17 cellular contexts compared by ENCODE assay signal in the genomic region with DNA sequence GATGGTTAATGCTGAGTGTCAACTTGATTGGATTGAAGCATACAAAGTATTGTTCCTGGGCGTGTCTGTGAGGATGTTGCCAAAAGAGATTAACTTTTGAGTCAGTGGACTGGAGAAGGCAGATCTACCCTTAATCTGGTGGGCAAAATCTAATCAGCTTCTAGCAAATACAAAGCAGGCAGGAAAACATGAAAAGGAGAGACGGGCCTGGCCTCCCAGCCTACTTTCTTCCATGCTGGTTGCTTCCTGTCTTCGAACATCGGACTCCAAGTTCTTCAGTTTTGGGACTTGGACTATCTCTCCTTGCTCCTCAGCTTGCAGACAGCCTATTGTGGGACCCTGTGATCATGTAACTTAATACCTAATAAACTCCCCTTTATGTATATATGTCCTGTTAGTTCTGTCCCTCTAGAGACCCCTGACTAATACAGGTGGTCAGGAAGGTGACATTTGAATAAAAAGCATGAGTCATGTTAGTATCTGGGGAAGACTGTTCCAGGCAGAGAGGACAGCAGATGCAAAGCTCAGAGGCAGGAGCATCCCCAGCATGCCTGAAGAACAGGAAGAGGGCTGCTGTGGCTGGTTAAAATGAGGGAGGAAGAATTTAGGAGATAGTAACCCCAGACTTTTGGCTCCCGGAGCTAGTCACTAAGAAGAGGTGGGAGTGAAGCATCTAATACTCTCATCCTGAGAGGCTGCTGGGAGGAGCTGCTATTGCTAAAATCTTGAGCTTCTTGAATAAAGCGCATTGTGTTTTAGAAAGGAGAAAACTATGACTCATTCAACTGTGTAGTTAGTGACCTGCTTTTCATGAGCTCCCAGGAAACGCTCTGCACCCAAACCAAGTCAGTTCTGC.
A peak's percentile ranks its signal among the peaks of the same experiment; 100 is the strongest.
DNase-seq lines count a peak whose midpoint lies in the region; ATAC-seq, FAIRE-seq and TF ChIP-seq lines count a peak whose summit lies in the region.
"Had no signal": no experiment of that assay in that cellular context is flagged by ENCODE, and none has a peak within 500 bp of the region (broad histone marks: within the 10 kb centered on the region; RNA-seq: fewer than 3 reads in every experiment).

No MANE protein-coding gene starts in this region.

- peak; percentile 56 for DNase-seq in H54 (ENCODE audit: insufficient read length, low spot score)
- peak; percentile 78 for DNase-seq in OCI-M2 (lab: John Stamatoyannopoulos, UW; ENCODE audit: unreplicated experiment)
- peak; percentile 16 to 44 for DNase-seq in cardiac fibroblast (ENCODE audit: low read depth in 2 of 2)
- peak; percentile 9 for DNase-seq in mesendoderm
- no peak for DNase-seq in OCI-LY7 (ENCODE audit: low spot score)
- no peak for DNase-seq in GM19240 (ENCODE audit: insufficient read length, low spot score)
- no peak for DNase-seq in chondrocyte (ENCODE audit: low spot score)
- DNase-seq: activated CD4-positive, alpha-beta T cell treated with anti-CD3 and anti-CD28 coated beads, Interleukin-2, amount 50 U/mL, for 1 hour; aorta; left ventricle myocardium inferior; NCI-H2081; sigmoid colon; stimulated activated naive CD8-positive, alpha-beta T cell treated with anti-CD3 and anti-CD28 coated beads, Interleukin-15, Interleukin-2, amounts not matched to agents 100 U/mL and 50 U/mL, for 24 hours; T-helper 1 cell had no signal

- no peaks in the 10 kb centered on the region for H3K4me1 Mint-ChIP-seq in chondrocyte (ENCODE audit: low read depth)
- H3K4me1 Mint-ChIP-seq: nephron had no signal

- FAIRE-seq in H54 (lab: Jason Lieb, UNC) = peak; percentile 70
- FAIRE-seq: GM12878 had no signal

- H3K9me3 Mint-ChIP-seq in chondrocyte (ENCODE audit: low read depth) = peaks cover 16% of the 10 kb centered on the region

- peaks cover 31% of the 10 kb centered on the region for H3K27me3 Mint-ChIP-seq in chondrocyte (ENCODE audit: low read depth)

- no peak overlapping the region for H2AK5ac ChIP-seq in mesendoderm (ENCODE audit: low read length)

- no peak overlapping the region for H3K4ac ChIP-seq in mesendoderm (ENCODE audit: low read depth, low read length)

- no peak for TF ChIP-seq POLR2A in H54 (IDR thresholded peaks at IDR 0.05; ENCODE audit: low read depth, low read length)

- no peak overlapping the region for H2BK15ac ChIP-seq in mesendoderm (replicated peaks; ENCODE audit: low read depth)

- no peaks in the 10 kb centered on the region for H3K27me3 ChIP-seq in mesendoderm (ENCODE audit: insufficient read depth, low read length, poor library complexity)
- H3K27me3 ChIP-seq: sigmoid colon had no signal

- CTCF ChIA-PET in OCI-LY7 (lab: Charles Lee; ENCODE audit: unreplicated experiment) = no interaction called here

- intact Hi-C loops in OCI-LY7 (cut with micrococcal nuclease; ENCODE audit: unreplicated experiment) = no loop called here

- H3K9me3 ChIP-seq in OCI-LY7 (ENCODE audit: low read length) = no peaks in the 10 kb centered on the region

- no peak for ATAC-seq in GM19467 (IDR thresholded peaks at IDR 0.05; ENCODE audit: unreplicated experiment)
- ATAC-seq: GM12878; stimulated activated naive CD8-positive, alpha-beta T cell treated with anti-CD3 and anti-CD28 coated beads, Interleukin-15, Interleukin-2, amounts not matched to agents 100 U/mL and 50 U/mL, for 24 hours had no signal

- H4K20me1 ChIP-seq in OCI-LY7 (ENCODE audit: insufficient read depth, low read length) = no peaks in the 10 kb centered on the region

- POLR2A ChIA-PET in OCI-LY7 (lab: Charles Lee) = interaction anchor here (0.6 to 1.4 kb wide), 2 partner anchors 14 to 83 kb away, joined by 4 read pairs; no protein-coding TSS in a partner anchor

- no peak overlapping the region for H3K23ac ChIP-seq in mesendoderm (ENCODE audit: low read length)

- no peak overlapping the region for H3K4me3 ChIP-seq in cardiac fibroblast (replicated peaks in 1 of 2; ENCODE audit: low read depth in 2 of 2, low read length in 2 of 2)
- H3K4me3 ChIP-seq in mesendoderm (ENCODE audit: low read length) = no peak overlapping the region
- no peak overlapping the region for H3K4me3 ChIP-seq in OCI-LY7 (ENCODE audit: low read depth, low read length, poor library complexity, severe bottlenecking)
- H3K4me3 ChIP-seq: GM12878, left ventricle myocardium inferior, sigmoid colon had no signal

- no peak overlapping the region for H3K18ac ChIP-seq in mesendoderm (ENCODE audit: low read length)

- BruUV-seq in OCI-LY7 (replicated peaks; lab: Mats Ljungman, UMichigan) = no TSS peak

- no peak overlapping the region for H3K4me3 Mint-ChIP-seq in chondrocyte (ENCODE audit: unreplicated experiment)
- H3K4me3 Mint-ChIP-seq: nephron had no signal

- no peak overlapping the region for H2BK5ac ChIP-seq in mesendoderm (ENCODE audit: low read length)

- no peak overlapping the region for H3K4me2 ChIP-seq in mesendoderm (ENCODE audit: low read length)
- H3K4me2 ChIP-seq in OCI-LY7 (ENCODE audit: low read length) = no peak overlapping the region

- no peaks in the 10 kb centered on the region for H3K9me2 ChIP-seq in OCI-LY7 (ENCODE audit: insufficient read depth, low read length)

- no peaks in the 10 kb centered on the region for H3K79me1 ChIP-seq in mesendoderm (ENCODE audit: low read length)

- H3K36me3 Mint-ChIP-seq in chondrocyte (ENCODE audit: low read depth) = peaks cover 5% of the 10 kb centered on the region

- no peak overlapping the region for H4K8ac ChIP-seq in mesendoderm (ENCODE audit: low read depth, low read length)

- no peak for TF ChIP-seq CTCF in cardiac fibroblast (IDR thresholded peaks at IDR 0.05; ENCODE audit: low read depth, low read length)
- TF ChIP-seq CTCF in OCI-LY7 (conservative IDR thresholded peaks at IDR 0.05; ENCODE audit: low read length) = no peak
- no peak for TF ChIP-seq CTCF in chondrocyte (IDR thresholded peaks at IDR 0.05)

- H3K56ac ChIP-seq in mesendoderm (ENCODE audit: low read length) = no peak overlapping the region

- H3K36me3 ChIP-seq in mesendoderm (ENCODE audit: control insufficient read depth, insufficient read depth, low read length) (no peaks in the 10 kb centered on the region), OCI-LY7 (ENCODE audit: insufficient read depth, low read length) (no peaks in the 10 kb centered on the region)
- H3K36me3 ChIP-seq: left ventricle myocardium inferior, sigmoid colon had no signal

- no peak overlapping the region for H3K9ac ChIP-seq in mesendoderm (ENCODE audit: low read length)

- H3K27ac ChIP-seq in mesendoderm (ENCODE audit: low read depth, low read length) (no peak overlapping the region), OCI-LY7 (ENCODE audit: low read depth, low read length, poor library complexity, severe bottlenecking) (no peak overlapping the region)
- H3K27ac ChIP-seq: left ventricle myocardium inferior, sigmoid colon had no signal

- H4K5ac ChIP-seq in mesendoderm (ENCODE audit: low read length) = no peak overlapping the region

- H3K4me1 ChIP-seq in mesendoderm (ENCODE audit: control insufficient read depth, low read depth, low read length) = no peaks in the 10 kb centered on the region
- H3K4me1 ChIP-seq in OCI-LY7 (ENCODE audit: insufficient read depth, low read length, poor library complexity, severe bottlenecking) = no peaks in the 10 kb centered on the region
- H3K4me1 ChIP-seq: left ventricle myocardium inferior, sigmoid colon had no signal

- H3K79me2 ChIP-seq in mesendoderm (ENCODE audit: control insufficient read depth, insufficient read depth, low read length) = no peaks in the 10 kb centered on the region
- no peaks in the 10 kb centered on the region for H3K79me2 ChIP-seq in OCI-LY7 (ENCODE audit: insufficient read depth, low read depth, low read length)

- H2BK120ac ChIP-seq in mesendoderm (ENCODE audit: low read depth, low read length) = no peak overlapping the region

- H2AFZ ChIP-seq in OCI-LY7 (ENCODE audit: low read length) = no peak overlapping the region

- WGBS in mesendoderm (ENCODE audit: extremely low coverage, insufficient coverage, low lambda C conversion rate) = no CpG with 5 or more reads among the region's 7 CpGs

- no peak overlapping the region for H3K27ac Mint-ChIP-seq in chondrocyte (ENCODE audit: unreplicated experiment)
- H3K27ac Mint-ChIP-seq: nephron had no signal

Comparison
In these comparisons a context has a peak if more than half of its experiments do, and no peak if none do; other contexts are left out.
1. DNase-seq: peak in H54 (single experiment), OCI-M2 (single experiment), cardiac fibroblast (2 of 2) and mesendoderm (single experiment); none in OCI-LY7 (single experiment), GM19240 (single experiment) and chondrocyte (single experiment).